In genomic region chr3:32215185-32215584, GRCh38 we compare ENCODE assay signal across 19 cellular contexts. TPM values are rescaled to one million over a fixed set of nuclear protein-coding genes. Genes with fewer than 3 reads are reported as not detected.
"Had no signal": no experiment of that assay in that cellular context is flagged by ENCODE, and none has a peak within 500 bp of the region (broad histone marks: within the 10 kb centered on the region; RNA-seq: fewer than 3 reads in every experiment).

No MANE protein-coding gene starts in this region.

- H3K4me2 ChIP-seq: SK-N-SH had no signal

- DNase-seq: IMR-90, Karpas-422, KG1, MG63, NCI-H1092, NCI-H1105 treated with DMSO at 0.1 percent for 48 hours, NCI-H1417 treated with DMSO at 0.1 percent for 48 hours, NCI-H146, NCI-H1694 treated with DMSO at 0.1 percent for 48 hours, NCI-H1930, NCI-H2081, NCI-H2107, NCI-H2227 treated with DMSO at 0.1 percent for 48 hours, NCI-H524, NCI-H774, RPMI8226, SHP77, SK-N-SH, SW 1271 had no signal

- H3K9ac ChIP-seq: SK-N-SH had no signal

- H3K9me3 ChIP-seq: MG63, SK-N-SH had no signal

- H3K36me3 ChIP-seq: MG63 had no signal

- H3K9me2 ChIP-seq: SK-N-SH had no signal

- H3K27me3 ChIP-seq: MG63 had no signal

- H3K4me3 ChIP-seq: MG63 had no signal

RNA-seq across cellular contexts. Expression of gene CMTM8, which starts 23.3 kb away (rescaled TPM):
- total RNA-seq: IMR-90 had no signal
